17 cellular contexts compared by ENCODE assay signal in the genomic region with DNA sequence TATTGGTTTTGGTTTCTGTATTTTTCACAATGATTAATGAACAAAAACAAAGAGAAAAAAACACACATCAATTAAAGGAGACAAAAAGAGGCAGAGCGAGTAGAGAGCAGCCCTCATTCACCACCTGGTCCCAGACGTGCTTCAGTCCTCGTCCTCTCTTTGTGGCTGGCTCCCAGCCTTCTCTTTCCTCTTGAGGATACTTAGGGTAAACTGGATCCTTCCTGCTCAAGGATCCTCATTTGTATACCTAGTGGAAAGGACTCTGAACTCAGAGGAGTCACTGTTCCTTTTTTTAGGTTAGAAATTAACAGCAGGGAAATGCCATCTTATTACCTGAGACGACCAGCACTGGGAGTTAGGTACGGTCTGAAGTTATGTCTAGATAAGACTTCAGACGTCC. TPM values are rescaled to one million over a fixed set of nuclear protein-coding genes. Genes with fewer than 3 reads are reported as not detected.
A peak's percentile ranks its signal among the peaks of the same experiment; 100 is the strongest.
DNase-seq lines count a peak whose midpoint lies in the region; ATAC-seq and TF ChIP-seq lines count a peak whose summit lies in the region.
"Had no signal": no experiment of that assay in that cellular context is flagged by ENCODE, and none has a peak within 500 bp of the region (broad histone marks: within the 10 kb centered on the region; RNA-seq: fewer than 3 reads in every experiment).

No MANE protein-coding gene starts in this region.

- CTCF ChIA-PET in HCT116 (lab: Charles Lee): no interaction called here

- H3K27ac ChIP-seq in HCT116 (ENCODE audit: low read depth, low read length) (no peak overlapping the region), colonic mucosa (no peak overlapping the region), spleen (no peak overlapping the region)
- H3K27ac ChIP-seq: RWPE1, SJCRH30 had no signal

- RAD21 ChIA-PET in HCT116 (lab: Charles Lee; ENCODE audit: low non-redundant PET in 1 of 2, low total read pairs in 2 of 2, uncharacterized antibody in 2 of 2, unreplicated experiment in 2 of 2): no interaction called here

- POLR2A ChIA-PET in HCT116 (lab: Charles Lee): interaction anchor here (1.2 kb wide), 1 partner anchor 116 kb away, joined by 3 read pairs; a partner anchor contains a TSS

- WGBS in spleen, 5 donors: 81 to 93% (median 87%) methylated on average over 6 of the region's 6 CpGs

- TF ChIP-seq CTCF in HCT116 (IDR thresholded peaks at IDR 0.05 in 2 of 3, conservative IDR thresholded peaks at IDR 0.05 in 1 of 3; ENCODE audit: borderline replicate concordance in 1 of 3, insufficient read depth in 1 of 3, low read depth in 2 of 3, low read length in 2 of 3) (no peak), colonic mucosa (IDR thresholded peaks at IDR 0.05) (no peak), spleen (IDR thresholded peaks at IDR 0.05 in 8 of 11, conservative IDR thresholded peaks at IDR 0.05 in 3 of 11) (no peak)

- H3K9me3 ChIP-seq in HCT116 (ENCODE audit: control insufficient read depth in 1 of 2, insufficient read depth in 1 of 2, low read depth in 1 of 2, low read length in 2 of 2): no peaks in the 10 kb centered on the region
- no peaks in the 10 kb centered on the region for H3K9me3 ChIP-seq in colonic mucosa
- H3K9me3 ChIP-seq in spleen: no peaks in the 10 kb centered on the region
- H3K9me3 ChIP-seq: HAP-1, SJCRH30 had no signal

- peaks cover 28% of the 10 kb centered on the region for H3K79me2 ChIP-seq in HCT116 (ENCODE audit: insufficient read depth, low read length)

- H4K20me1 ChIP-seq in HCT116 (ENCODE audit: insufficient read depth): no peaks in the 10 kb centered on the region

- no peak overlapping the region for H2AFZ ChIP-seq in HCT116 (ENCODE audit: low read depth, low read length, poor library complexity, severe bottlenecking)

- H3K9ac ChIP-seq in HCT116 (ENCODE audit: low read length) (no peak overlapping the region), colonic mucosa (ENCODE audit: low read depth in 2 of 2, low read length in 2 of 2) (peak overlapping the region in 1 of 2 donors; percentile 15)

- no peak for DNase-seq in HCT116 (ENCODE audit: low read depth, low spot score)
- DNase-seq in colonic mucosa: peak; percentile 47
- DNase-seq in mucosa of gallbladder (ENCODE audit: low spot score): peak; percentile 46
- no peak for DNase-seq in stimulated activated effector memory CD8-positive, alpha-beta T cell treated with anti-CD3 and anti-CD28 coated beads, Interleukin-12 subunit alpha, Interleukin-12 subunit beta, amount 100 ng/mL, for 72 hours (ENCODE audit: low spot score in 2 of 2)
- DNase-seq in spleen: no peak
- DNase-seq in KG1 (lab: John Stamatoyannopoulos, UW): no peak
- DNase-seq in activated naive CD8-positive, alpha-beta T cell treated with anti-CD3 and anti-CD28 coated beads, Interleukin-2, amount 50 U/mL, for 24 hours: no peak
- DNase-seq: CD4-positive, alpha-beta T cell; NCI-H1105 treated with DMSO at 0.1 percent for 48 hours; NCI-H1694 treated with DMSO at 0.1 percent for 48 hours; NCI-H510A; NCI-H774; PC-3; SJCRH30 had no signal

- TF ChIP-seq POLR2A in HCT116 (IDR thresholded peaks at IDR 0.05; ENCODE audit: borderline replicate concordance, extremely low read depth, insufficient read depth, insufficient read length) (no peak), spleen (IDR thresholded peaks at IDR 0.05) (no peak)

- H3K27ac Mint-ChIP-seq in stimulated activated effector memory CD8-positive, alpha-beta T cell treated with anti-CD3 and anti-CD28 coated beads, Interleukin-12 subunit alpha, Interleukin-12 subunit beta, amount 100 ng/mL, for 72 hours: peak overlapping the region; percentile 14
- H3K27ac Mint-ChIP-seq in activated naive CD8-positive, alpha-beta T cell treated with anti-CD3 and anti-CD28 coated beads, Interleukin-2, amount 50 U/mL, for 24 hours: no peak overlapping the region
- H3K27ac Mint-ChIP-seq: CD4-positive, alpha-beta T cell had no signal

- peaks cover 54 to 77% of the 10 kb centered on the region in 2 experiments for H3K36me3 ChIP-seq in HCT116 (ENCODE audit: control insufficient read depth in 1 of 2, insufficient read depth in 2 of 2, low read length in 2 of 2)
- H3K36me3 ChIP-seq in colonic mucosa: peaks cover 14% of the 10 kb centered on the region
- peaks cover 14 to 90% (median 68%) of the 10 kb centered on the region in 6 donors for H3K36me3 ChIP-seq in spleen

- TF ChIP-seq RAD21 in HCT116 (IDR thresholded peaks at IDR 0.05; ENCODE audit: low read depth): no peak

- TSS peak; percentile 0 for BruUV-seq in HCT116 (replicated peaks; lab: Mats Ljungman, UMichigan)

- H3K27me3 Mint-ChIP-seq in activated naive CD8-positive, alpha-beta T cell treated with anti-CD3 and anti-CD28 coated beads, Interleukin-2, amount 50 U/mL, for 24 hours: no peaks in the 10 kb centered on the region
- H3K27me3 Mint-ChIP-seq: CD4-positive, alpha-beta T cell had no signal

- no peaks in the 10 kb centered on the region for H3K9me2 ChIP-seq in HCT116 (ENCODE audit: insufficient read depth)

- intact Hi-C loops in HCT116 (cut with micrococcal nuclease): no loop called here
- intact Hi-C loops in colonic mucosa (cut with DNase I): no loop called here
- intact Hi-C loops in spleen (cut with DNase I; ENCODE audit: low total_unique reads): no loop called here

- H3K27me3 ChIP-seq in HCT116 (ENCODE audit: insufficient read depth, low read length) (no peaks in the 10 kb centered on the region), colonic mucosa (no peaks in the 10 kb centered on the region), spleen (replicated peaks in 1 of 7) (no peaks in the 10 kb centered on the region)
- H3K27me3 ChIP-seq: SJCRH30 had no signal

- H3K4me3 ChIP-seq in HCT116 (replicated peaks in 1 of 2; ENCODE audit: low read depth in 1 of 2, low read length in 2 of 2): no peak overlapping the region
- no peak overlapping the region for H3K4me3 ChIP-seq in colonic mucosa
- H3K4me3 ChIP-seq in spleen: no peak overlapping the region
- H3K4me3 ChIP-seq: HAP-1, SJCRH30 had no signal

- peaks cover 22% of the 10 kb centered on the region for H3K4me1 Mint-ChIP-seq in stimulated activated effector memory CD8-positive, alpha-beta T cell treated with anti-CD3 and anti-CD28 coated beads, Interleukin-12 subunit alpha, Interleukin-12 subunit beta, amount 100 ng/mL, for 72 hours
- H3K4me1 Mint-ChIP-seq in activated naive CD8-positive, alpha-beta T cell treated with anti-CD3 and anti-CD28 coated beads, Interleukin-2, amount 50 U/mL, for 24 hours: peaks cover 12% of the 10 kb centered on the region

- H3K36me3 Mint-ChIP-seq in stimulated activated effector memory CD8-positive, alpha-beta T cell treated with anti-CD3 and anti-CD28 coated beads, Interleukin-12 subunit alpha, Interleukin-12 subunit beta, amount 100 ng/mL, for 72 hours: peaks cover 82% of the 10 kb centered on the region
- peaks cover 42% of the 10 kb centered on the region for H3K36me3 Mint-ChIP-seq in activated naive CD8-positive, alpha-beta T cell treated with anti-CD3 and anti-CD28 coated beads, Interleukin-2, amount 50 U/mL, for 24 hours (ENCODE audit: low read depth)

- no peaks in the 10 kb centered on the region for H3K4me1 ChIP-seq in HCT116 (ENCODE audit: control insufficient read depth in 1 of 2, insufficient read depth in 2 of 2, low read length in 2 of 2)
- H3K4me1 ChIP-seq in colonic mucosa: peaks cover 13% of the 10 kb centered on the region
- peaks cover 5 to 54% (median 30%) of the 10 kb centered on the region in 6 donors for H3K4me1 ChIP-seq in spleen

- no peak overlapping the region for H3K4me3 Mint-ChIP-seq in stimulated activated effector memory CD8-positive, alpha-beta T cell treated with anti-CD3 and anti-CD28 coated beads, Interleukin-12 subunit alpha, Interleukin-12 subunit beta, amount 100 ng/mL, for 72 hours
- H3K4me3 Mint-ChIP-seq in activated naive CD8-positive, alpha-beta T cell treated with anti-CD3 and anti-CD28 coated beads, Interleukin-2, amount 50 U/mL, for 24 hours: no peak overlapping the region
- H3K4me3 Mint-ChIP-seq: CD4-positive, alpha-beta T cell had no signal

- no peak overlapping the region for H3K4me2 ChIP-seq in HCT116 (ENCODE audit: low read length)

- ATAC-seq in HCT116: no peak
- no peak for ATAC-seq in stimulated activated effector memory CD8-positive, alpha-beta T cell treated with anti-CD3 and anti-CD28 coated beads, Interleukin-12 subunit alpha, Interleukin-12 subunit beta, amount 100 ng/mL, for 72 hours
- no peak for ATAC-seq in activated naive CD8-positive, alpha-beta T cell treated with anti-CD3 and anti-CD28 coated beads, Interleukin-2, amount 50 U/mL, for 24 hours
- ATAC-seq: PC-3 had no signal

- H3K9me3 Mint-ChIP-seq in stimulated activated effector memory CD8-positive, alpha-beta T cell treated with anti-CD3 and anti-CD28 coated beads, Interleukin-12 subunit alpha, Interleukin-12 subunit beta, amount 100 ng/mL, for 72 hours: no peaks in the 10 kb centered on the region
- no peaks in the 10 kb centered on the region for H3K9me3 Mint-ChIP-seq in activated naive CD8-positive, alpha-beta T cell treated with anti-CD3 and anti-CD28 coated beads, Interleukin-2, amount 50 U/mL, for 24 hours
- H3K9me3 Mint-ChIP-seq: CD4-positive, alpha-beta T cell had no signal

TF ChIP-seq in HCT116, 20 proteins besides CTCF, POLR2A, EP300 and RAD21 (continues in another document):
- no peak for TF ChIP-seq EZH2 (IDR thresholded peaks at IDR 0.05)
- TF ChIP-seq TCF7L2 (IDR thresholded peaks at IDR 0.05; ENCODE audit: borderline replicate concordance, extremely low read depth, insufficient read depth, insufficient read length): no peak

RNA-seq across cellular contexts. Expression of a gene that starts 9.7 kb away (rescaled TPM):
- total RNA-seq in HCT116 (2021; ENCODE audit: unreplicated experiment) (152 TPM), colonic mucosa (100 to 1,000 TPM; 331 to 500 TPM), mucosa of gallbladder (335 TPM), spleen (100 to 1,000 TPM in 1 of 7 donors, 10 to 100 TPM in 6; 60.1 to 117 (median 78.5) TPM)
- 53.9 and 59.2 TPM in 2 replicates for polyA plus RNA-seq in HCT116 (2012)
- polyA plus RNA-seq in spleen: 10 to 100 TPM in 2 of 3 donors, 1 to 10 TPM in 1; 7.7 to 22.6 (median 10.9) TPM

RNA-seq across cellular contexts. Expression of a gene that starts 13.7 kb away (rescaled TPM):
- 33.8 TPM for total RNA-seq in HCT116 (2021; ENCODE audit: unreplicated experiment)
- polyA plus RNA-seq in HCT116 (2012): 20.2 and 21.3 TPM in 2 replicates
- total RNA-seq in colonic mucosa: 10 to 100 TPM; 22.7 to 28.3 TPM
- 51.7 TPM for total RNA-seq in mucosa of gallbladder
- total RNA-seq in spleen: 10 to 100 TPM; 13.0 to 32.2 (median 29.8) TPM
- 10 to 100 TPM in 1 of 3 donors, 1 to 10 TPM in 2; 5.5 to 17.3 (median 8.1) TPM for polyA plus RNA-seq in spleen

RNA-seq across cellular contexts. Expression of a gene that starts 29.0 kb away (rescaled TPM):
- total RNA-seq in HCT116 (2021; ENCODE audit: unreplicated experiment): 21.4 TPM
- 21.2 and 22.2 TPM in 2 replicates for polyA plus RNA-seq in HCT116 (2012)
- 100 to 1,000 TPM in 1 of 2 donors, 10 to 100 TPM in 1; 86.0 to 202 TPM for total RNA-seq in colonic mucosa
- total RNA-seq in mucosa of gallbladder: 36.9 TPM
- total RNA-seq in spleen: 10 to 100 TPM; 21.4 to 55.1 (median 35.1) TPM
- 10 to 100 TPM; 21.2 to 66.4 (median 40.1) TPM for polyA plus RNA-seq in spleen

RNA-seq across cellular contexts. Expression of a gene that starts 56.2 kb away (rescaled TPM):
- total RNA-seq in HCT116 (2021; ENCODE audit: unreplicated experiment): 0.84 TPM
- 0.34 and 0.99 TPM in 2 replicates for polyA plus RNA-seq in HCT116 (2012)
- under 1 TPM; 0.77 to 0.79 TPM for total RNA-seq in colonic mucosa
- total RNA-seq in mucosa of gallbladder: 2.3 TPM
- 1 to 10 TPM in 1 of 7 donors, under 1 TPM in 5, not detected in 1; 0.27 to 1.2 (median 0.60) TPM for total RNA-seq in spleen
- 1 to 10 TPM in 1 of 3 donors, under 1 TPM in 2; 0.49 to 2.8 (median 0.57) TPM for polyA plus RNA-seq in spleen
- total RNA-seq: G401, PC-3 had no signal

Comparison
In these comparisons a context has a peak if more than half of its experiments do, and no peak if none do; other contexts are left out.
1. DNase-seq: peak in colonic mucosa (single experiment) and mucosa of gallbladder (single experiment); none in HCT116 (single experiment), stimulated activated effector memory CD8-positive, alpha-beta T cell treated with anti-CD3 and anti-CD28 coated beads, Interleukin-12 subunit alpha, Interleukin-12 subunit beta, amount 100 ng/mL, for 72 hours (0 of 2), spleen (single experiment), KG1 (single experiment) and activated naive CD8-positive, alpha-beta T cell treated with anti-CD3 and anti-CD28 coated beads, Interleukin-2, amount 50 U/mL, for 24 hours (single experiment).